Comparison of ENCODE assay signal across 9 cellular contexts in genomic region chr6:129289442-129289841, GRCh38.
"Had no signal": no experiment of that assay in that cellular context is flagged by ENCODE, and none has a peak within 500 bp of the region (broad histone marks: within the 10 kb centered on the region; RNA-seq: fewer than 3 reads in every experiment).

No MANE protein-coding gene starts in this region.

- FAIRE-seq: H1, H54, HepG2 had no signal

- ATAC-seq: GM23338, HepG2 had no signal

- H3K27ac ChIP-seq: HL-60, KMS-11 had no signal

- H3K4me3 ChIP-seq: GM23338 had no signal

- DNase-seq: H9, HCEC 1CT, KBM-7 had no signal
